In the genomic region with DNA sequence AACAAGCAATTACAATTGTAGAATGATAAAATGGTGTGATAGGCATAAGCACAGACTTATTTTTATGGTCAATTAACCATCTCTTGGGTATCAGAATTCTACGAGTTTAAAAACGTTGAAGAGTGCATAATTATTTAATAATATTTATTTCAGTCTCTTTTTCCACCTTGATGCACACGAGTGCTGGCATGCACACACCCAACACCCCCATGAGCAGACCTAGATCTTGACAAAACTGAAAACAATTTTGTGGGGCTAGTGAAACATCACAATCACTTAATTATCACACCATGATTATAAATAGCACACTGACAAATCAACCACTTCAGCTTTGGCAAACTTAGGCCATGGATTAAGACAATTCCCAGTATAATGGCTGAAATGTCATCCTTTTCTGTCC, we compare ENCODE assay signal across 22 cellular contexts.
"Had no signal": no experiment of that assay in that cellular context is flagged by ENCODE, and none has a peak within 500 bp of the region (broad histone marks: within the 10 kb centered on the region; RNA-seq: fewer than 3 reads in every experiment).

No MANE protein-coding gene starts in this region.

- H3K27me3 ChIP-seq: esophagus squamous epithelium, ovary, sigmoid colon, stomach, thyroid gland had no signal

- H3K9me3 ChIP-seq: esophagus squamous epithelium, lower lobe of right lung, ovary, psoas muscle, sigmoid colon, stomach, thyroid gland had no signal

- FAIRE-seq: endothelial cell of umbilical vein, keratinocyte had no signal

- ATAC-seq: left ventricle myocardium superior; lower lobe of right lung; natural killer cell; psoas muscle; right cardiac atrium; stimulated activated effector memory CD8-positive, alpha-beta T cell treated with anti-CD3 and anti-CD28 coated beads, Interleukin-12 subunit alpha, Interleukin-12 subunit beta, amount 100 ng/mL, for 72 hours had no signal

- H3K27ac ChIP-seq: coronary artery, esophagus squamous epithelium, lower lobe of right lung, ovary, psoas muscle, sigmoid colon, stomach, thyroid gland had no signal

- DNase-seq: dermis blood vessel endothelial cell; effector memory CD4-positive, alpha-beta T cell; esophagus squamous epithelium; foreskin melanocyte; left ventricle myocardium superior; lower lobe of right lung; natural killer cell; occipital lobe; ovary; posterior cingulate gyrus; psoas muscle; right cardiac atrium; sigmoid colon; stimulated activated CD4-positive, alpha-beta T cell treated with anti-CD3 and anti-CD28 coated beads, Interleukin-2, amount 100 ng/mL, for 24 hours; stimulated activated CD4-positive, alpha-beta T cell treated with anti-CD3 and anti-CD28 coated beads, Interleukin-4, amount 100 ng/mL, for 24 hours; stimulated activated naive CD4-positive, alpha-beta T cell treated with Interleukin-2 at 50 U/mL for 16 hours; stomach; thyroid gland had no signal

- H3K4me3 ChIP-seq: coronary artery, esophagus squamous epithelium, lower lobe of right lung, ovary, psoas muscle, sigmoid colon, stomach, thyroid gland had no signal

- H3K4me1 ChIP-seq: esophagus squamous epithelium, lower lobe of right lung, psoas muscle, stomach had no signal

- H3K36me3 ChIP-seq: esophagus squamous epithelium, lower lobe of right lung, ovary, sigmoid colon, stomach, thyroid gland had no signal
